25 cellular contexts compared by ENCODE assay signal in genomic region chr2:223855426-223855825, GRCh38. TPM values are rescaled to one million over a fixed set of nuclear protein-coding genes. Genes with fewer than 3 reads are reported as not detected.
DNase-seq lines count a peak whose midpoint lies in the region; ATAC-seq and TF ChIP-seq lines count a peak whose summit lies in the region.
"Had no signal": no experiment of that assay in that cellular context is flagged by ENCODE, and none has a peak within 500 bp of the region (broad histone marks: within the 10 kb centered on the region; RNA-seq: fewer than 3 reads in every experiment).

No MANE protein-coding gene starts in this region.

- CTCF ChIA-PET in PC-9 (lab: Charles Lee): no interaction called here

- H2AFZ ChIP-seq in PC-9: no peak overlapping the region
- H2AFZ ChIP-seq: parathyroid adenoma had no signal

- no peaks in the 10 kb centered on the region for H3K79me2 ChIP-seq in PC-9 (ENCODE audit: low read depth)
- H3K79me2 ChIP-seq: parathyroid adenoma had no signal

- POLR2A ChIA-PET in PC-9 (lab: Charles Lee; ENCODE audit: unreplicated experiment): interaction anchor here (0.5 kb wide), 1 partner anchor 1146 kb away, joined by 3 read pairs; no protein-coding TSS in a partner anchor

- peaks cover 60% of the 10 kb centered on the region for H3K4me1 ChIP-seq in PC-9 (replicated peaks; ENCODE audit: insufficient read depth)
- H3K4me1 ChIP-seq: parathyroid adenoma had no signal

- H3K4me2 ChIP-seq in PC-9: peak overlapping the region; percentile 43

- no peaks in the 10 kb centered on the region for H3K9me2 ChIP-seq in PC-9 (ENCODE audit: insufficient read depth)

- peak overlapping the region; percentile 54; the same call in 1 of the 2 replicates for H3K27ac ChIP-seq in PC-9
- H3K27ac ChIP-seq: parathyroid adenoma, SK-N-MC had no signal

- DNase-seq in Daoy (ENCODE audit: low read depth) (peak; percentile 17), PC-9 (peak in 1 of 2 experiments; percentile 40), fibroblast of gingiva (ENCODE audit: low read depth) (peak; percentile 47), mesothelial cell of epicardium (ENCODE audit: low spot score in 2 of 2, unreplicated experiment in 2 of 2) (no peak), NCI-H524 treated with DMSO at 0.1 percent for 48 hours (lab: John Stamatoyannopoulos, UW) (no peak), NCI-H1048 (lab: John Stamatoyannopoulos, UW) (no peak)
- DNase-seq: activated CD4-positive, alpha-beta T cell treated with anti-CD3 and anti-CD28 coated beads for 4 hours; activated naive CD4-positive, alpha-beta T cell; activated T-cell treated with anti-CD3 and anti-CD28 coated beads, Interleukin-2, amount 50 U/mL, for 24 hours; amniotic stem cell; hippocampal formation; left ventricle myocardium superior; natural killer cell; NCI-H1417 treated with DMSO at 0.1 percent for 48 hours; NCI-H2081 treated with DMSO at 0.1 percent for 48 hours; NCI-H526; right cardiac atrium had no signal

- no peaks in the 10 kb centered on the region for H3K27me3 Mint-ChIP-seq in mesothelial cell of epicardium (ENCODE audit: low read depth)
- H3K27me3 Mint-ChIP-seq: activated T-cell treated with anti-CD3 and anti-CD28 coated beads, Interleukin-2, amount 50 U/mL, for 24 hours; dendritic cell treated with granulocyte-macrophage colony-stimulating factor and Interleukin-4, amounts not matched to agents 40 ng/mL and 50 ng/mL, for 4 days; stimulated activated naive CD8-positive, alpha-beta T cell treated with anti-CD3 and anti-CD28 coated beads, Interleukin-15, Interleukin-2, amounts not matched to agents 100 ng/mL and 50 ng/mL, for 24 hours had no signal

- intact Hi-C loops in PC-9 (cut with micrococcal nuclease; ENCODE audit: unreplicated experiment): no loop called here

- no peaks in the 10 kb centered on the region for H3K36me3 ChIP-seq in PC-9 (ENCODE audit: low read depth)

- TF ChIP-seq CTCF in PC-9 (conservative IDR thresholded peaks at IDR 0.05) (no peak), mesothelial cell of epicardium (IDR thresholded peaks at IDR 0.05; ENCODE audit: unreplicated experiment) (no peak)

- no peaks in the 10 kb centered on the region for H3K27me3 ChIP-seq in PC-9 (ENCODE audit: insufficient read depth, low read depth)

- H3K4me1 Mint-ChIP-seq in mesothelial cell of epicardium: peaks cover 8% of the 10 kb centered on the region

- no peak overlapping the region for H3K4me3 Mint-ChIP-seq in mesothelial cell of epicardium
- H3K4me3 Mint-ChIP-seq: activated T-cell treated with anti-CD3 and anti-CD28 coated beads, Interleukin-2, amount 50 U/mL, for 24 hours; CD14-positive monocyte; dendritic cell treated with granulocyte-macrophage colony-stimulating factor and Interleukin-4, amounts not matched to agents 40 ng/mL and 50 ng/mL, for 4 days; natural killer cell; stimulated activated naive CD8-positive, alpha-beta T cell treated with anti-CD3 and anti-CD28 coated beads, Interleukin-15, Interleukin-2, amounts not matched to agents 100 ng/mL and 50 ng/mL, for 24 hours; T-helper 1 cell treated with Interleukin-12 subunit alpha and Interleukin-12 subunit beta and Interleukin-4 antibody, amounts not matched to agents 30 μg/mL and 1 μg/mL, for 36 hours had no signal

- 0 out of 2 replicates have a peak, but pooled peaks cover 6% of the 10 kb centered on the region for H3K9me3 ChIP-seq in PC-9 (ENCODE audit: insufficient read depth, low read depth)

- no peaks in the 10 kb centered on the region for H3K9me3 Mint-ChIP-seq in mesothelial cell of epicardium
- H3K9me3 Mint-ChIP-seq: natural killer cell had no signal

- peaks cover 11% of the 10 kb centered on the region for H3K36me3 Mint-ChIP-seq in mesothelial cell of epicardium
- H3K36me3 Mint-ChIP-seq: natural killer cell had no signal

- peak overlapping the region; percentile 43 for H3K27ac Mint-ChIP-seq in mesothelial cell of epicardium
- H3K27ac Mint-ChIP-seq: activated T-cell treated with anti-CD3 and anti-CD28 coated beads, Interleukin-2, amount 50 U/mL, for 24 hours; dendritic cell treated with granulocyte-macrophage colony-stimulating factor and Interleukin-4, amounts not matched to agents 40 ng/mL and 50 ng/mL, for 4 days; natural killer cell; stimulated activated naive CD8-positive, alpha-beta T cell treated with anti-CD3 and anti-CD28 coated beads, Interleukin-15, Interleukin-2, amounts not matched to agents 100 ng/mL and 50 ng/mL, for 24 hours; T-helper 1 cell treated with Interleukin-12 subunit alpha and Interleukin-12 subunit beta and Interleukin-4 antibody, amounts not matched to agents 30 μg/mL and 1 μg/mL, for 36 hours had no signal

- H3F3A ChIP-seq in PC-9 (ENCODE audit: insufficient read depth, low read depth): peaks cover 45% of the 10 kb centered on the region

- no TSS peak for BruUV-seq in PC-9 (replicated peaks; lab: Mats Ljungman, UMichigan)

- no peak overlapping the region for H3K4me3 ChIP-seq in PC-9
- H3K4me3 ChIP-seq: SK-N-MC had no signal

- ATAC-seq in HG03108 (IDR thresholded peaks at IDR 0.05; ENCODE audit: unreplicated experiment) (no peak), GM21576 (IDR thresholded peaks at IDR 0.05; ENCODE audit: unreplicated experiment) (no peak)
- ATAC-seq: left ventricle myocardium superior, natural killer cell, right cardiac atrium had no signal

- H4K20me1 ChIP-seq in PC-9 (ENCODE audit: insufficient read depth): no peaks in the 10 kb centered on the region

RNA-seq across cellular contexts. Expression of gene AP1S3, which starts 18.0 kb away (rescaled TPM):
- 15.0 and 20.0 TPM in 2 replicates for total RNA-seq in Daoy (2014; rRNA removed; shearing (Covaris generic))
- 61.3 and 73.3 TPM in 2 replicates for total RNA-seq in PC-9 (2021)
- total RNA-seq in mesothelial cell of epicardium: 18.0 to 23.2 TPM (median 18.5 TPM) in 3 replicates

Comparison
In these comparisons a context has a peak if more than half of its experiments do, and no peak if none do; other contexts are left out.
1. DNase-seq: peak in Daoy (single experiment) and fibroblast of gingiva (single experiment); none in mesothelial cell of epicardium (0 of 2), NCI-H524 treated with DMSO at 0.1 percent for 48 hours (single experiment) and NCI-H1048 (single experiment).